ENCODE assay signal across 27 cellular contexts in genomic region chr22:17542452-17542851, GRCh38. TPM values are rescaled to one million over a fixed set of nuclear protein-coding genes. Genes with fewer than 3 reads are reported as not detected.
DNase-seq lines count a peak whose midpoint lies in the region; ATAC-seq, FAIRE-seq and TF ChIP-seq lines count a peak whose summit lies in the region.
"Had no signal": no experiment of that assay in that cellular context is flagged by ENCODE, and none has a peak within 500 bp of the region (broad histone marks: within the 10 kb centered on the region; RNA-seq: fewer than 3 reads in every experiment).

No MANE protein-coding gene starts in this region.

- in situ Hi-C loops in HepG2 (cut with HindIII; ENCODE audit: extremely low pct_ligation_motif_present, low pct_unique_long_range_greater_than_20kb): no loop called here

- H3K9me3 ChIP-seq in heart right ventricle (no peaks in the 10 kb centered on the region), HepG2 (ENCODE audit: low read length) (no peaks in the 10 kb centered on the region), endodermal cell (ENCODE audit: control insufficient read depth, low read length) (no peaks in the 10 kb centered on the region)
- H3K9me3 ChIP-seq: BE2C; BLaER1 treated with 17β-estradiol and CSF1 and Interleukin-3, amounts not matched to agents 10 nM and 100 nM had no signal

- no peak for TF ChIP-seq EP300 in HepG2 (IDR thresholded peaks at IDR 0.05; ENCODE audit: low read depth in 2 of 2, low read length in 2 of 2)
- TF ChIP-seq EP300 in HepG2 (CRISPR knock-in tag; IDR thresholded peaks at IDR 0.05; ENCODE audit: borderline replicate concordance): no peak

- H3K27me3 ChIP-seq in heart right ventricle (no peaks in the 10 kb centered on the region), HepG2 (ENCODE audit: control insufficient read depth in 1 of 2, insufficient read depth in 2 of 2, low read length in 2 of 2) (peaks cover 0 to under 1% of the 10 kb centered on the region in 2 experiments; a peak in 2 of 5 replicates), endodermal cell (ENCODE audit: control insufficient read depth, insufficient read depth, low read length, poor library complexity, severe bottlenecking) (no peaks in the 10 kb centered on the region)
- H3K27me3 ChIP-seq: BE2C; BLaER1 treated with 17β-estradiol and CSF1 and Interleukin-3, amounts not matched to agents 10 nM and 100 nM had no signal

- H3K79me2 ChIP-seq in HepG2 (ENCODE audit: insufficient read depth, low read length): no peaks in the 10 kb centered on the region

- H4K20me1 ChIP-seq in HepG2 (ENCODE audit: insufficient read depth, low read length): no peaks in the 10 kb centered on the region
- H4K20me1 ChIP-seq: BLaER1 treated with 17β-estradiol and CSF1 and Interleukin-3, amounts not matched to agents 10 nM and 100 nM had no signal

- H3K27me3 Mint-ChIP-seq in nephron progenitor cell (ENCODE audit: low read depth, poor library complexity): no peaks in the 10 kb centered on the region
- no peaks in the 10 kb centered on the region for H3K27me3 Mint-ChIP-seq in endodermal cell (ENCODE audit: insufficient read depth)
- H3K27me3 Mint-ChIP-seq: CD4-positive, alpha-beta T cell had no signal

- H3K4me1 Mint-ChIP-seq in nephron progenitor cell (no peaks in the 10 kb centered on the region), endodermal cell (no peaks in the 10 kb centered on the region)
- H3K4me1 Mint-ChIP-seq: CD14-positive monocyte; CD8-positive, alpha-beta memory T cell had no signal

- CTCF ChIA-PET in HepG2 (lab: Yijun Ruan, JAX; ENCODE audit: low intra/inter-chr PET ratio, low total read pairs): no interaction called here

- H3K27ac Mint-ChIP-seq in nephron progenitor cell (peak overlapping the region; percentile 72), endodermal cell (no peak overlapping the region)
- H3K27ac Mint-ChIP-seq: CD14-positive monocyte; CD4-positive, alpha-beta T cell; CD8-positive, alpha-beta memory T cell had no signal

- H3K4me1 ChIP-seq in heart right ventricle (no peaks in the 10 kb centered on the region), HepG2 (ENCODE audit: insufficient read depth, low read length) (no peaks in the 10 kb centered on the region), endodermal cell (ENCODE audit: control insufficient read depth, insufficient read depth, low read length) (no peaks in the 10 kb centered on the region)
- H3K4me1 ChIP-seq: BE2C; BLaER1 treated with 17β-estradiol and CSF1 and Interleukin-3, amounts not matched to agents 10 nM and 100 nM had no signal

- no peak for TF ChIP-seq RAD21 in HepG2 (CRISPR knock-in tag; IDR thresholded peaks at IDR 0.05)

- no peak for TF ChIP-seq CTCF in heart right ventricle (IDR thresholded peaks at IDR 0.05)
- no peak for TF ChIP-seq CTCF in HepG2 (CRISPR knock-in tag; IDR thresholded peaks at IDR 0.05)
- no peak for TF ChIP-seq CTCF in nephron progenitor cell (IDR thresholded peaks at IDR 0.05)
- TF ChIP-seq CTCF in endodermal cell (conservative IDR thresholded peaks at IDR 0.05): no peak

- ATAC-seq in Right ventricle myocardium inferior (peak; percentile 23), heart right ventricle (no peak), HepG2 (no peak), GM21528 (IDR thresholded peaks at IDR 0.05; ENCODE audit: low FRiP score, unreplicated experiment) (no peak)
- ATAC-seq: HCT116 had no signal

- FAIRE-seq in HepG2 (lab: Jason Lieb, UNC): no peak
- FAIRE-seq: A204.1, D721Med, GM12891, GM18507 had no signal

- H3K36me3 Mint-ChIP-seq in nephron progenitor cell (ENCODE audit: low read depth): peaks cover 73% of the 10 kb centered on the region
- H3K36me3 Mint-ChIP-seq in endodermal cell (ENCODE audit: low read depth): peaks cover 72% of the 10 kb centered on the region
- H3K36me3 Mint-ChIP-seq: CD8-positive, alpha-beta memory T cell had no signal

- H3K36me3 ChIP-seq in heart right ventricle (peaks cover 0 to 61% (median 0%) of the 10 kb centered on the region in 9 donors), HepG2 (replicated peaks in 1 of 2; ENCODE audit: control insufficient read depth in 1 of 2, insufficient read depth in 2 of 2, low read length in 2 of 2) (no peaks in the 10 kb centered on the region), endodermal cell (ENCODE audit: control insufficient read depth, insufficient read depth, low read length) (peaks cover 79% of the 10 kb centered on the region)
- H3K36me3 ChIP-seq: BE2C had no signal

- H3K4me2 ChIP-seq in HepG2 (ENCODE audit: low read depth, low read length): no peak overlapping the region
- H3K4me2 ChIP-seq: BLaER1 treated with 17β-estradiol and CSF1 and Interleukin-3, amounts not matched to agents 10 nM and 100 nM had no signal

- intact Hi-C loops in Right ventricle myocardium inferior (cut with DNase I): no loop called here
- intact Hi-C loops in heart right ventricle (cut with DNase I): no loop called here
- intact Hi-C loops in HepG2 (cut with micrococcal nuclease; ENCODE audit: unreplicated experiment): no loop called here

- no peak for TF ChIP-seq POLR2A in HepG2 (IDR thresholded peaks at IDR 0.05; ENCODE audit: insufficient read depth in 1 of 2, low read depth in 2 of 2, low read length in 2 of 2)

- BruUV-seq in HepG2 (replicated peaks; lab: Mats Ljungman, UMichigan): no TSS peak

- POLR2A ChIA-PET in HepG2 (lab: Yijun Ruan, JAX): no interaction called here

- H3K4me3 ChIP-seq in heart right ventricle (no peak overlapping the region), HepG2 (replicated peaks in 1 of 3; ENCODE audit: insufficient read depth in 1 of 3, low read depth in 2 of 3, low read length in 3 of 3) (no peak overlapping the region), endodermal cell (ENCODE audit: low read length) (no peak overlapping the region)
- H3K4me3 ChIP-seq: BLaER1 treated with 17β-estradiol and CSF1 and Interleukin-3, amounts not matched to agents 10 nM and 100 nM had no signal

- WGBS in heart right ventricle, 2 donors: 92 to 95% methylated on average over 14 of the region's 14 CpGs
- WGBS in HepG2 (ENCODE audit: low lambda C conversion rate): 93% methylated on average over 3 of the region's 14 CpGs
- WGBS in endodermal cell (ENCODE audit: insufficient coverage in 1 of 2, insufficient read length in 1 of 2), 2 experiments: 90 to 96% methylated on average over 7 to 14 of the region's 14 CpGs

- no peak overlapping the region for H3K9ac ChIP-seq in HepG2 (ENCODE audit: insufficient read depth, low read depth, low read length)
- no peak overlapping the region for H3K9ac ChIP-seq in endodermal cell (ENCODE audit: extremely low read depth, low read length, poor library complexity, severe bottlenecking)
- H3K9ac ChIP-seq: BLaER1 treated with 17β-estradiol and CSF1 and Interleukin-3, amounts not matched to agents 10 nM and 100 nM had no signal

- no peak overlapping the region for H2AFZ ChIP-seq in HepG2 (ENCODE audit: low read length)

- DNase-seq in Right ventricle myocardium inferior (ENCODE audit: missing footprints): no peak
- DNase-seq in heart right ventricle: no peak
- no peak for DNase-seq in HepG2 (ENCODE audit: low spot score)
- no peak for DNase-seq in nephron progenitor cell
- DNase-seq in endodermal cell: no peak
- DNase-seq in SKM-1 treated with dmso at 0.1 percent for 144 hours (lab: John Stamatoyannopoulos, UW; ENCODE audit: unreplicated experiment): no peak
- DNase-seq in DMS114 treated with DMSO at 0.1 percent for 48 hours (lab: John Stamatoyannopoulos, UW; ENCODE audit: unreplicated experiment): no peak
- DNase-seq: ACHN; AML-193; BE2C; CD4-positive, alpha-beta T cell; CD8-positive, alpha-beta memory T cell; DMS 273 treated with DMSO at 0.1 percent for 48 hours; DMS53; DMS79 treated with DMSO at 0.1 percent for 48 hours; GF-D8; GOT3; H7 had no signal

- H3K9me3 Mint-ChIP-seq in nephron progenitor cell (no peaks in the 10 kb centered on the region), endodermal cell (no peaks in the 10 kb centered on the region)
- H3K9me3 Mint-ChIP-seq: CD14-positive monocyte; CD4-positive, alpha-beta T cell; CD8-positive, alpha-beta memory T cell had no signal

- H3K27ac ChIP-seq in heart right ventricle: no peak overlapping the region
- H3K27ac ChIP-seq in HepG2 (ENCODE audit: extremely low read length, insufficient read depth, low read length): no peak overlapping the region
- no peak overlapping the region for H3K27ac ChIP-seq in endodermal cell (ENCODE audit: low read depth, low read length)
- H3K27ac ChIP-seq: 22Rv1; BLaER1 treated with 17β-estradiol and CSF1 and Interleukin-3, amounts not matched to agents 10 nM and 100 nM had no signal

- H3K4me3 Mint-ChIP-seq in nephron progenitor cell (no peak overlapping the region), endodermal cell (no peak overlapping the region)
- H3K4me3 Mint-ChIP-seq: CD14-positive monocyte; CD4-positive, alpha-beta T cell; CD8-positive, alpha-beta memory T cell had no signal

RNA-seq across cellular contexts. Expression of gene SLC25A18, which starts 20.8 kb away (rescaled TPM):
- total RNA-seq in Right ventricle myocardium inferior: 2.1 TPM
- 10 to 100 TPM in 1 of 10 donors, 1 to 10 TPM in 3, under 1 TPM in 6; 0.65 to 13.6 (median 0.87) TPM for total RNA-seq in heart right ventricle
- polyA plus RNA-seq in heart right ventricle: 1 to 10 TPM; 2.3 to 3.6 TPM
- 0.75 and 0.86 TPM in 2 replicates for total RNA-seq in HepG2 (2016; rRNA removed; fragmentation: Illumina TruSeq; extraction: Trizol)
- 0.79 and 0.81 TPM in 2 replicates for total RNA-seq in HepG2 (2016; cell fraction: cytosol; rRNA removed; fragmentation: Illumina TruSeq; extraction: Trizol; ENCODE audit: low read depth)
- 0.52 and 0.64 TPM in 2 replicates for total RNA-seq in HepG2 (2016; cell fraction: insoluble cytoplasmic fraction; rRNA removed; fragmentation: Illumina TruSeq; extraction: Trizol)
- total RNA-seq in HepG2 (2016; cell fraction: membrane; rRNA removed; fragmentation: Illumina TruSeq; extraction: Trizol): 1.1 TPM in 2 replicates
- 0.34 and 0.53 TPM in 2 replicates for total RNA-seq in HepG2 (2016; cell fraction: nucleus; rRNA removed; fragmentation: Illumina TruSeq; extraction: Trizol)
- 0.28 and 0.57 TPM in 2 replicates for polyA plus RNA-seq in HepG2 (2011; rRNA removed)
- polyA plus RNA-seq in HepG2 (2011; cell fraction: cytosol; rRNA removed): 0.32 and 0.40 TPM in 2 replicates
- 0.59 and 0.73 TPM in 2 replicates for polyA plus RNA-seq in HepG2 (2011; cell fraction: nucleus; rRNA removed)
- polyA plus RNA-seq in HepG2 (2012): 0.36 and 0.82 TPM in 2 replicates
- 1.3 TPM in 2 replicates for polyA plus RNA-seq in HepG2 (2016; cell fraction: cytosol; fragmentation: Illumina TruSeq; extraction: Trizol; ENCODE audit: low read depth)
- polyA plus RNA-seq in HepG2 (2016; cell fraction: insoluble cytoplasmic fraction; fragmentation: Illumina TruSeq; extraction: Trizol; ENCODE audit: low read depth): 0.61 and 0.70 TPM in 2 replicates
- 1.2 and 1.7 TPM in 2 replicates for polyA plus RNA-seq in HepG2 (2016; cell fraction: membrane; fragmentation: Illumina TruSeq; extraction: Trizol; ENCODE audit: low read depth)
- polyA plus RNA-seq in HepG2 (2016; cell fraction: nucleus; fragmentation: Illumina TruSeq; extraction: Trizol; ENCODE audit: insufficient read depth, low read depth): 0.71 and 1.6 TPM in 2 replicates
- 0.05 and 0.36 TPM in 2 replicates for polyA minus RNA-seq in HepG2 (2011; rRNA and poly(A)+ RNA removed; ENCODE audit: low replicate concordance)
- polyA minus RNA-seq in HepG2 (2011; cell fraction: cytosol; rRNA and poly(A)+ RNA removed): 0.30 TPM in 1 of 2 replicates, not detected in the other
- 0.12 and 0.39 TPM in 2 replicates for polyA minus RNA-seq in HepG2 (2011; cell fraction: nucleus; rRNA and poly(A)+ RNA removed)
- total RNA-seq in endodermal cell: 10 to 100 TPM in 1 of 2 donors, 1 to 10 TPM in 1; 6.9 to 14.3 TPM
- polyA plus RNA-seq in endodermal cell (2013, experiment 1 of 2): 0.71 TPM
- 0.54 TPM for polyA plus RNA-seq in endodermal cell (2013, experiment 2 of 2)
- total RNA-seq: CD4-positive, alpha-beta T cell; CD8-positive, alpha-beta memory T cell had no signal
- polyA plus RNA-seq: CD8-positive, alpha-beta memory T cell had no signal
